ENCODE assay signal across 9 cellular contexts in the genomic region with DNA sequence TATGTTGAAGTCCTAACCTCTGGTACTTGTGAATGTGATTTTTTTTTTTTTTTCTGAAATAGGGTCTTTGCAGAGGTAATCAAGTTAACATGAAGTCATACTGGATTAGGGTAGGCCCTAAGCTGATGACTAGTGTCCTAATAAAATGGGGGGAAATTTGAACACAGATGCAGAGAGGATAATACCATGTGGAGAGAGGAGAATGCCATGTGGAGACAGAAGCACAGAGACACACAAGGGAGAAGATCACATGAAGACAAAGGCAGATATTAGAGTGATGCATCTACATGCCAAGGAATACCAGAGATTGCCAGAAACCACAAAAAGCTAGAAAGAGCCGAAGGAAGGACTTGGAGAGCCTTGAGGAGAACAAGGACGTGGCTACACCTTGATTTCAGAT. TPM values are rescaled to one million over a fixed set of nuclear protein-coding genes. Genes with fewer than 3 reads are reported as not detected.
"Had no signal": no experiment of that assay in that cellular context is flagged by ENCODE, and none has a peak within 500 bp of the region (broad histone marks: within the 10 kb centered on the region; RNA-seq: fewer than 3 reads in every experiment).

No MANE protein-coding gene starts in this region.

- H3K27ac Mint-ChIP-seq: GM23338, H9, IgD-negative memory B cell had no signal

- H3K4me3 Mint-ChIP-seq: GM23338, H9 had no signal

- DNase-seq: H9, HCEC 1CT, KBM-7 had no signal

- H2AFZ ChIP-seq: GM23338 had no signal

- ATAC-seq: GM23338 had no signal

- H3K4me3 ChIP-seq: GM23338 had no signal

- H3K4me2 ChIP-seq: GM23338 had no signal

- H3K4me1 Mint-ChIP-seq: GM23338, IgD-negative memory B cell had no signal

- FAIRE-seq: H1, H54, HTR-8/SVneo had no signal

- H3K36me3 Mint-ChIP-seq: IgD-negative memory B cell had no signal

RNA-seq across cellular contexts. Expression of gene ARMC3, which starts 28.5 kb away (rescaled TPM):
- total RNA-seq: HT-29 had no signal
